Comparison of ENCODE assay signal across 9 cellular contexts in genomic region chr10:124728071-124728829, GRCh38. TPM values are rescaled to one million over a fixed set of nuclear protein-coding genes. Genes with fewer than 3 reads are reported as not detected.
DNase-seq lines count a peak whose midpoint lies in the region; ATAC-seq and TF ChIP-seq lines count a peak whose summit lies in the region.
"Had no signal": no experiment of that assay in that cellular context is flagged by ENCODE, and none has a peak within 500 bp of the region (broad histone marks: within the 10 kb centered on the region; RNA-seq: fewer than 3 reads in every experiment).

No MANE protein-coding gene starts in this region.

- no peaks in the 10 kb centered on the region for H3K27me3 ChIP-seq in MM.1S (replicated peaks; ENCODE audit: insufficient read depth, low read length)

- H3K79me2 ChIP-seq in MM.1S (ENCODE audit: low read length) = peaks cover 75% of the 10 kb centered on the region

- H3K36me3 Mint-ChIP-seq in CD14-positive monocyte (peaks cover 46 to 51% of the 10 kb centered on the region in 2 donors), nephron (ENCODE audit: low read depth) (peaks cover 18% of the 10 kb centered on the region)

- no peak overlapping the region for H3K4me3 ChIP-seq in MM.1S (ENCODE audit: low read length)
- H3K4me3 ChIP-seq in coronary artery = no peak overlapping the region

- H4K20me1 ChIP-seq in MM.1S (ENCODE audit: insufficient read depth, low read length) = no peaks in the 10 kb centered on the region

- intact Hi-C loops in CD14-positive monocyte (cut with micrococcal nuclease) = no loop called here

- H3K27ac ChIP-seq in MM.1S (ENCODE audit: low read length) = peak overlapping the region; percentile 58; the same call in 1 of the 2 replicates
- peak overlapping the region; percentile 34 to 82 for H3K27ac ChIP-seq in coronary artery

- peaks cover 59% of the 10 kb centered on the region for H3K4me1 Mint-ChIP-seq in CD14-positive monocyte
- H3K4me1 Mint-ChIP-seq in nephron = peaks cover 67% of the 10 kb centered on the region

- peak overlapping the region; percentile 6; the same call in 1 of the 2 replicates for H3K9ac ChIP-seq in MM.1S (ENCODE audit: low read length)

- no peaks in the 10 kb centered on the region for H3K9me2 ChIP-seq in MM.1S (replicated peaks; ENCODE audit: insufficient read depth, low read length)

- H3K4me2 ChIP-seq in MM.1S (ENCODE audit: low read depth, low read length) = peak overlapping the region; percentile 14; the same call in 1 of the 2 replicates

- no peaks in the 10 kb centered on the region for H3K27me3 Mint-ChIP-seq in CD14-positive monocyte (ENCODE audit: low read depth in 3 of 3)
- H3K27me3 Mint-ChIP-seq in nephron (ENCODE audit: low read depth) = no peaks in the 10 kb centered on the region

- H2AFZ ChIP-seq in MM.1S (ENCODE audit: low read length) = no peak overlapping the region

- no peak for ATAC-seq in GM19397 (IDR thresholded peaks at IDR 0.05; ENCODE audit: unreplicated experiment)

- H3K9me3 Mint-ChIP-seq in CD14-positive monocyte (peaks cover 0 to 2% (median 0%) of the 10 kb centered on the region in 7 donors), nephron (no peaks in the 10 kb centered on the region)

- H3K4me3 Mint-ChIP-seq in CD14-positive monocyte (peak overlapping the region; percentile 7 to 70), nephron (peak overlapping the region in 1 of 3 experiments; percentile 23)

- DNase-seq in CD14-positive monocyte (ENCODE audit: low spot score) (no peak), MM.1S (peak; percentile 33), coronary artery (ENCODE audit: low spot score) (no peak), HPDE6-E6E7 (ENCODE audit: extremely low spot score) (no peak), 8988T (no peak), RPMI8226 (no peak)
- DNase-seq: NCI-H1092 had no signal

- TF ChIP-seq CTCF in CD14-positive monocyte (IDR thresholded peaks at IDR 0.05) (no peak), MM.1S (IDR thresholded peaks at IDR 0.05; ENCODE audit: low read length) (no peak), coronary artery (IDR thresholded peaks at IDR 0.05) (no peak), nephron (IDR thresholded peaks at IDR 0.05; ENCODE audit: unreplicated experiment in 3 of 3) (no peak)

- H3K9me3 ChIP-seq in MM.1S (replicated peaks; ENCODE audit: insufficient read depth, low read length) = no peaks in the 10 kb centered on the region

- peak overlapping the region; percentile 87 to 94 (median 91) for H3K27ac Mint-ChIP-seq in CD14-positive monocyte
- H3K27ac Mint-ChIP-seq in nephron = peak overlapping the region; percentile 53 to 72 (median 67)

- no peaks in the 10 kb centered on the region for H3K36me3 ChIP-seq in MM.1S (replicated peaks; ENCODE audit: insufficient read depth, low read length)

- peaks cover 60% of the 10 kb centered on the region for H3K4me1 ChIP-seq in MM.1S (ENCODE audit: low read length)

- H3F3A ChIP-seq in MM.1S (ENCODE audit: insufficient read depth, low read length) = peaks cover 27% of the 10 kb centered on the region

RNA-seq across cellular contexts. Expression of gene FAM53B, which starts 15.9 kb away (rescaled TPM):
- polyA plus RNA-seq in CD14-positive monocyte = 10 to 100 TPM in 1 of 2 donors, 1 to 10 TPM in 1; 5.8 to 12.6 TPM
